ENCODE assay signal across 39 cellular contexts in the genomic region with DNA sequence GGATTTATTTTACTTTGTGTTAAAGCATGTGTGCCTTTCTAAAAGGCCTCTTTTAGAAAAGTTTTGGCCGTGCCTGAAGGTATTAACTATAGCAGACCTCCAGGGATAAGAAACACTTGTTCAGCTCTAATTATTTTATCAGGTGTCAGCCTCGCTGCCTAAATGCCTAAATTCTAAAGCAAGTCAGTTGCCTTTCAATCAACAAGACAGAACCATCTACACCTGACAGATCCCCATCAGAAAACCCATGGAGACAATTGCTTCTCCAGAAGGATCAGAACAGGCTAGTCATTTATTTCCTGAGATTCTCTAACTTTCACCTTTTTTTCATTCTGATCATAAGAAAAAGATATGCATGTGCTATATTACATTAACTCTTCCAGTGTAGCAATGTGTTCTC.
"Had no signal": no experiment of that assay in that cellular context is flagged by ENCODE, and none has a peak within 500 bp of the region (broad histone marks: within the 10 kb centered on the region; RNA-seq: fewer than 3 reads in every experiment).

No MANE protein-coding gene starts in this region.

- H3K27me3 ChIP-seq: adrenal gland, ascending aorta, body of pancreas, brain microvascular endothelial cell, breast epithelium, cardiac muscle cell had no signal

- H3K9me3 Mint-ChIP-seq: activated naive CD4-positive, alpha-beta T cell treated with anti-CD3 and anti-CD28 coated beads for 36 hours; activated T-cell treated with anti-CD3 and anti-CD28 coated beads, Interleukin-2, amount 50 U/mL, for 24 hours; activated T-helper 17 cell treated with anti-CD3 and anti-CD28 coated beads, Interleukin-2, amount 50 U/mL, for 72 hours; activated T-helper 2 cell treated with anti-CD3 and anti-CD28 coated beads, Interferon-gamma antibody, Interleukin-2, Interleukin-4, amounts not matched to agents 10 μg/mL and 5 μg/mL and 100 μg/mL, durations not matched to agents 14 hours and 24 hours and 36 hours; central memory CD8-positive, alpha-beta T cell had no signal

- H3K4me1 Mint-ChIP-seq: activated naive CD4-positive, alpha-beta T cell treated with anti-CD3 and anti-CD28 coated beads, Interleukin-2, amount 10 ng/mL, durations not matched to agents 7 days and 5 days; activated naive CD4-positive, alpha-beta T cell treated with anti-CD3 and anti-CD28 coated beads, Interleukin-2, amount 50 U/mL, for 24 hours; activated naive CD8-positive, alpha-beta T cell treated with anti-CD3 and anti-CD28 coated beads for 36 hours; activated naive CD8-positive, alpha-beta T cell treated with anti-CD3 and anti-CD28 coated beads, Interleukin-2, amount 10 ng/mL, durations not matched to agents 7 days and 5 days; activated naive CD8-positive, alpha-beta T cell treated with anti-CD3 and anti-CD28 coated beads, Interleukin-2, amount 50 U/mL, for 24 hours; activated T-helper 17 cell treated with anti-CD3 and anti-CD28 coated beads, Interleukin-2, amount 50 U/mL, for 72 hours; brain; central memory CD8-positive, alpha-beta T cell had no signal

- DNase-seq: activated effector memory CD4-positive, alpha-beta T cell treated with anti-CD3 and anti-CD28 coated beads, Interleukin-2, amount 50 U/mL, for 16 hours; activated effector memory CD4-positive, alpha-beta T cell treated with Interleukin-2 at 50 U/mL for 16 hours; activated gamma-delta T cell; activated gamma-delta T cell treated with Interleukin-2 at 50 U/mL for 16 hours; activated naive CD4-positive, alpha-beta T cell; activated naive CD4-positive, alpha-beta T cell treated with anti-CD3 and anti-CD28 coated beads for 36 hours; activated naive CD4-positive, alpha-beta T cell treated with anti-CD3 and anti-CD28 coated beads, Interleukin-2, amount 10 ng/mL, durations not matched to agents 7 days and 5 days; activated naive CD4-positive, alpha-beta T cell treated with anti-CD3 and anti-CD28 coated beads, Interleukin-2, amount 50 U/mL, for 16 hours; activated naive CD4-positive, alpha-beta T cell treated with Interleukin-2 at 50 U/mL for 16 hours; activated naive CD8-positive, alpha-beta T cell treated with anti-CD3 and anti-CD28 coated beads for 36 hours; activated naive CD8-positive, alpha-beta T cell treated with anti-CD3 and anti-CD28 coated beads, Interleukin-2, amount 10 ng/mL, durations not matched to agents 7 days and 5 days; activated naive CD8-positive, alpha-beta T cell treated with anti-CD3 and anti-CD28 coated beads, Interleukin-2, amount 50 U/mL, for 24 hours; activated T-cell treated with anti-CD3 and anti-CD28 coated beads for 4 hours; activated T-cell treated with anti-CD3 and anti-CD28 coated beads, Interleukin-2, amount 50 U/mL, for 1 hour; activated T-cell treated with anti-CD3 and anti-CD28 coated beads, Interleukin-2, amount 50 U/mL, for 24 hours; activated T-cell treated with anti-CD3 and anti-CD28 coated beads, Interleukin-2, amount 50 U/mL, for 4 hours; activated T-cell treated with anti-CD3 and anti-CD28 coated beads, Interleukin-2, amount 50 U/mL, for 48 hours; activated T-cell treated with anti-CD3 and anti-CD28 coated beads, Interleukin-2, amount 50 U/mL, for 72 hours; adrenal gland; amniotic stem cell; amygdala; anterior cingulate cortex; aorta; body of pancreas; brain microvascular endothelial cell; caudate nucleus; central memory CD4-positive, alpha-beta T cell; cerebellar nuclear complex had no signal

- H3K27ac Mint-ChIP-seq: activated naive CD4-positive, alpha-beta T cell treated with anti-CD3 and anti-CD28 coated beads for 36 hours; activated naive CD4-positive, alpha-beta T cell treated with anti-CD3 and anti-CD28 coated beads, Interleukin-2, amount 10 ng/mL, durations not matched to agents 7 days and 5 days; activated naive CD4-positive, alpha-beta T cell treated with anti-CD3 and anti-CD28 coated beads, Interleukin-2, amount 50 U/mL, for 24 hours; activated naive CD4-positive, alpha-beta T cell treated with anti-CD3 and anti-CD28 coated beads, Interleukin-2, amount 50 U/mL, for 72 hours; activated naive CD8-positive, alpha-beta T cell; activated naive CD8-positive, alpha-beta T cell treated with anti-CD3 and anti-CD28 coated beads for 36 hours; activated naive CD8-positive, alpha-beta T cell treated with anti-CD3 and anti-CD28 coated beads, Interleukin-2, amount 10 ng/mL, durations not matched to agents 7 days and 5 days; activated naive CD8-positive, alpha-beta T cell treated with anti-CD3 and anti-CD28 coated beads, Interleukin-2, amount 50 U/mL, for 24 hours; activated T-cell treated with anti-CD3 and anti-CD28 coated beads, Interleukin-2, amount 50 U/mL, for 24 hours; activated T-cell treated with anti-CD3 and anti-CD28 coated beads, Interleukin-2, amount 50 U/mL, for 72 hours; activated T-helper 1 cell treated with anti-CD3 and anti-CD28 coated beads, Interleukin-12 subunit alpha, Interleukin-12 subunit beta, Interleukin-2, Interleukin-4 antibody, amounts not matched to agents 30 ng/mL and 10 ng/mL and 1 ng/mL, durations not matched to agents 14 hours and 24 hours and 36 hours; activated T-helper 17 cell treated with anti-CD3 and anti-CD28 coated beads, Interleukin-2, amount 50 U/mL, for 72 hours; activated T-helper 2 cell treated with anti-CD3 and anti-CD28 coated beads, Interferon-gamma antibody, Interleukin-2, Interleukin-4, amounts not matched to agents 10 μg/mL and 5 μg/mL and 100 μg/mL, durations not matched to agents 14 hours and 24 hours and 36 hours; brain had no signal

- H3K4me3 ChIP-seq: adrenal gland, ascending aorta, body of pancreas, breast epithelium, cardiac muscle cell had no signal

- H3K27me3 Mint-ChIP-seq: activated naive CD4-positive, alpha-beta T cell treated with anti-CD3 and anti-CD28 coated beads, Interleukin-2, amount 10 ng/mL, durations not matched to agents 7 days and 5 days; activated naive CD4-positive, alpha-beta T cell treated with anti-CD3 and anti-CD28 coated beads, Interleukin-2, amount 50 U/mL, for 24 hours; activated naive CD8-positive, alpha-beta T cell; activated naive CD8-positive, alpha-beta T cell treated with anti-CD3 and anti-CD28 coated beads for 36 hours; activated naive CD8-positive, alpha-beta T cell treated with anti-CD3 and anti-CD28 coated beads, Interleukin-2, amount 10 ng/mL, durations not matched to agents 7 days and 5 days; activated naive CD8-positive, alpha-beta T cell treated with anti-CD3 and anti-CD28 coated beads, Interleukin-2, amount 50 U/mL, for 24 hours; activated T-cell treated with anti-CD3 and anti-CD28 coated beads, Interleukin-2, amount 50 U/mL, for 24 hours; activated T-helper 17 cell treated with anti-CD3 and anti-CD28 coated beads, Interleukin-2, amount 50 U/mL, for 72 hours; brain; central memory CD8-positive, alpha-beta T cell had no signal

- H3K27ac ChIP-seq: adrenal gland, ascending aorta, body of pancreas, breast epithelium, cardiac muscle cell had no signal

- H3K9me3 ChIP-seq: adrenal gland, ascending aorta, body of pancreas, breast epithelium had no signal

- ATAC-seq: activated naive CD4-positive, alpha-beta T cell treated with anti-CD3 and anti-CD28 coated beads, Interleukin-2, amount 50 U/mL, for 72 hours; activated naive CD8-positive, alpha-beta T cell treated with anti-CD3 and anti-CD28 coated beads, Interleukin-2, amount 50 U/mL, for 24 hours; activated T-cell treated with anti-CD3 and anti-CD28 coated beads, Interleukin-2, amount 50 U/mL, for 4 hours; activated T-cell treated with anti-CD3 and anti-CD28 coated beads, Interleukin-2, amount 50 U/mL, for 72 hours; activated T-helper 17 cell treated with anti-CD3 and anti-CD28 coated beads, Interleukin-2, amount 50 U/mL, for 72 hours; body of pancreas had no signal

- H3K36me3 Mint-ChIP-seq: activated naive CD4-positive, alpha-beta T cell treated with anti-CD3 and anti-CD28 coated beads, Interleukin-2, amount 10 ng/mL, durations not matched to agents 7 days and 5 days; activated naive CD4-positive, alpha-beta T cell treated with anti-CD3 and anti-CD28 coated beads, Interleukin-2, amount 50 U/mL, for 24 hours; activated naive CD4-positive, alpha-beta T cell treated with anti-CD3 and anti-CD28 coated beads, Interleukin-2, amount 50 U/mL, for 72 hours; activated naive CD8-positive, alpha-beta T cell; activated naive CD8-positive, alpha-beta T cell treated with anti-CD3 and anti-CD28 coated beads for 36 hours; activated naive CD8-positive, alpha-beta T cell treated with anti-CD3 and anti-CD28 coated beads, Interleukin-2, amount 10 ng/mL, durations not matched to agents 7 days and 5 days; brain had no signal

- H3K36me3 ChIP-seq: adrenal gland, ascending aorta, brain microvascular endothelial cell, breast epithelium, cardiac muscle cell had no signal

- H3K4me3 Mint-ChIP-seq: activated naive CD4-positive, alpha-beta T cell treated with anti-CD3 and anti-CD28 coated beads for 36 hours; activated naive CD4-positive, alpha-beta T cell treated with anti-CD3 and anti-CD28 coated beads, Interleukin-2, amount 10 ng/mL, durations not matched to agents 7 days and 5 days; activated naive CD4-positive, alpha-beta T cell treated with anti-CD3 and anti-CD28 coated beads, Interleukin-2, amount 50 U/mL, for 24 hours; activated naive CD8-positive, alpha-beta T cell; activated naive CD8-positive, alpha-beta T cell treated with anti-CD3 and anti-CD28 coated beads for 36 hours; activated naive CD8-positive, alpha-beta T cell treated with anti-CD3 and anti-CD28 coated beads, Interleukin-2, amount 10 ng/mL, durations not matched to agents 7 days and 5 days; activated naive CD8-positive, alpha-beta T cell treated with anti-CD3 and anti-CD28 coated beads, Interleukin-2, amount 50 U/mL, for 24 hours; activated T-cell treated with anti-CD3 and anti-CD28 coated beads, Interleukin-2, amount 50 U/mL, for 24 hours; activated T-cell treated with anti-CD3 and anti-CD28 coated beads, Interleukin-2, amount 50 U/mL, for 4 hours; activated T-cell treated with anti-CD3 and anti-CD28 coated beads, Interleukin-2, amount 50 U/mL, for 72 hours; activated T-helper 1 cell treated with anti-CD3 and anti-CD28 coated beads, Interleukin-12 subunit alpha, Interleukin-12 subunit beta, Interleukin-2, Interleukin-4 antibody, amounts not matched to agents 30 ng/mL and 10 ng/mL and 1 ng/mL, durations not matched to agents 14 hours and 24 hours and 36 hours; activated T-helper 17 cell treated with anti-CD3 and anti-CD28 coated beads, Interleukin-2, amount 50 U/mL, for 72 hours; brain; central memory CD8-positive, alpha-beta T cell had no signal

- H3K4me1 ChIP-seq: adrenal gland, ascending aorta, body of pancreas, breast epithelium had no signal
